In the genomic region with DNA sequence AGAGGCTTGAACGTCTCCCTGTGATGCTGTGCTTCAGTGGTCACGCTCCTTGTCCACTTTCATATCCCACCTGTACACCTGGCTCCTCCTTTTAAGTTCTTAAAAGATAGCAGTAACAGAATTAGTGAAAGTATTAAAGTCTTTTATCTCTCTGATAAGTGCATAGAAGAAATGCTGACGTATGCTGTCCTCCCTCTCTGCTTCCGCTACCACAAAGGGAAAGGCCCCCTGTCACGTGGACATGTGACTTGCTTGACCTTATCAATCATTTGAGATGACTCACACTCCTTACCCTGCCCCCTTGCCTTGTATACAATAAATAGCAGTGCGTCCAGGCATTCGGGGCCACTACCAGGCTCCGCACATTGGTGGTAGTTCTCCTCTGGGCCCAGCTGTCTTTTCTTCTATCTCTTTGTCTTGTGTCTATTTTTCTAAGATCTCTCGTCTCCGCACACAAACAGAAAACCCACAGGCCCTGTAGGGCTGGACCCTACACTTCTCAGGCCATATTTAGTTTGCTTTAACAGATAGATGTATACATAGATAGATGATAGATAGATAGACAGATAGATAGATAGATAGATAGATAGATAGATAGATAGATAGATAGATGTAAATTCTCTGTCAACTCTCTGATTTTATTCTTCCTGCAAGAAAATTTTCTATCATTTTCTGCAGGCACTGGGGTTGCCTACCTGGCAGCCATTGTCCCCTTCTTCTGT, we compare ENCODE assay signal across 16 cellular contexts.
"Had no signal": no experiment of that assay in that cellular context is flagged by ENCODE, and none has a peak within 500 bp of the region (broad histone marks: within the 10 kb centered on the region; RNA-seq: fewer than 3 reads in every experiment).

No MANE protein-coding gene starts in this region.

- H3K9me3 ChIP-seq: sigmoid colon had no signal

- H3K4me1 ChIP-seq: foreskin keratinocyte, psoas muscle had no signal

- H3K27me3 ChIP-seq: left lung, sigmoid colon had no signal

- H3K4me3 ChIP-seq: left lung, psoas muscle, sigmoid colon had no signal

- H3K27ac ChIP-seq: foreskin keratinocyte, psoas muscle had no signal

- H3K36me3 ChIP-seq: left lung, sigmoid colon had no signal

- DNase-seq: activated CD4-positive, alpha-beta memory T cell treated with anti-CD3 and anti-CD28 coated beads for 36 hours; activated CD4-positive, alpha-beta T cell treated with anti-CD3 and anti-CD28 coated beads for 1 hour; activated gamma-delta T cell; activated naive CD8-positive, alpha-beta T cell treated with anti-CD3 and anti-CD28 coated beads for 36 hours; activated T-cell treated with anti-CD3 and anti-CD28 coated beads, Interleukin-2, amount 50 U/mL, for 48 hours; aorta; foreskin keratinocyte; left lung; midbrain; naive B cell; occipital lobe; psoas muscle; sigmoid colon; stimulated activated CD4-positive, alpha-beta T cell treated with anti-CD3 and anti-CD28 coated beads, Interleukin-12 subunit alpha, Interleukin-12 subunit beta, amount 100 ng/mL, for 4 hours; stimulated activated CD4-positive, alpha-beta T cell treated with anti-CD3 and anti-CD28 coated beads, Interleukin-2, amount 100 ng/mL, for 48 hours; stimulated activated CD8-positive, alpha-beta memory T cell treated with anti-CD3 and anti-CD28 coated beads, Interleukin-4, amount 100 ng/mL, for 48 hours had no signal

- ATAC-seq: foreskin keratinocyte, left lung, psoas muscle had no signal
